ENCODE assay signal across 23 cellular contexts in genomic region chr11:15906481-15907035, GRCh38.
"Had no signal": no experiment of that assay in that cellular context is flagged by ENCODE, and none has a peak within 500 bp of the region (broad histone marks: within the 10 kb centered on the region; RNA-seq: fewer than 3 reads in every experiment).

No MANE protein-coding gene starts in this region.

- H3K36me3 ChIP-seq: MG63 had no signal

- H3K4me3 ChIP-seq: MG63, SK-N-MC had no signal

- H3K27ac ChIP-seq: SK-N-MC had no signal

- DNase-seq: activated B cell treated with CpG ODN at 0.5 μM for 24 hours; activated CD4-positive, alpha-beta T cell treated with anti-CD3 and anti-CD28 coated beads for 1 hour; activated CD4-positive, alpha-beta T cell treated with anti-CD3 and anti-CD28 coated beads, Interleukin-2, amount 10 ng/mL, durations not matched to agents 24 days and 14 days; activated CD4-positive, alpha-beta T cell treated with anti-CD3 and anti-CD28 coated beads, Interleukin-2, amount 50 U/mL, for 48 hours; activated CD8-positive, alpha-beta memory T cell treated with anti-CD3 and anti-CD28 coated beads, Interleukin-2, amount 10 ng/mL, durations not matched to agents 7 days and 5 days; activated gamma-delta T cell treated with Interleukin-2 at 50 U/mL for 16 hours; activated naive CD4-positive, alpha-beta T cell treated with anti-CD3 and anti-CD28 coated beads, Interleukin-2, amount 10 ng/mL, durations not matched to agents 7 days and 5 days; activated naive CD8-positive, alpha-beta T cell treated with anti-CD3 and anti-CD28 coated beads for 36 hours; activated T-cell treated with anti-CD3 and anti-CD28 coated beads, Interleukin-2, amount 50 U/mL, for 4 hours; MG63; MV-4-11; NCI-H1092 treated with DMSO at 0.1 percent for 48 hours; NCI-H1417 treated with DMSO at 0.1 percent for 48 hours; NCI-H1694; NCI-H2029; NCI-H2107; NCI-H2171 treated with DMSO at 0.1 percent for 48 hours; NCI-H524; T-cell; T-helper 2 cell; T1000 had no signal

- FAIRE-seq: TTC549 had no signal

- H3K9me3 ChIP-seq: MG63 had no signal
